In the genomic region with DNA sequence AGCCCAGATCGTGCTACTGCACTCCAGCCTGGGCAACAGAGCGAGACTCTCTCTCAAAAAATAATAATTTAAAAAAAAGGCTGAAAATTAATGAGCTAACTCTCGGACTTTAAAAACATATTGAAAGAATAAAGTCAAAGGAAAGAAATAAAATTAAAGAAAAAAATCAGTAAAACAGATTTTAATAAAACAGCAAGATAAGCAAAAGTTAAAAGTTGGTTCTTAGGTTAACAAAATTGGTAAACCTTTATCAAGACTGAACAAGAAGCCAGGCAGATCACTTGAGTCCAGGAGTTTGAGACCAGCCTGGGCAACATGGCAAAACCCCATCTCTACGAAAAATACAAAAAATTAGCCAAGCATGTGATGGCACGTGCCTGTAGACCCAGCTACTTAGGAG, we compare ENCODE assay signal across 1 cellular context.
A peak's percentile ranks its signal among the peaks of the same experiment; 100 is the strongest.
TF ChIP-seq lines count a peak whose summit lies in the region.

No MANE protein-coding gene starts in this region.

TF ChIP-seq in HepG2, 621 proteins besides CTCF, POLR2A, EP300 and RAD21 (continued from another document):
- TF ChIP-seq MAFK (conservative IDR thresholded peaks at IDR 0.05 in 1 of 2, IDR thresholded peaks at IDR 0.05 in 1 of 2; ENCODE audit: low read length in 2 of 2), result peak in 1 of 2 experiments; percentile 47; a peak in 2 of 4 replicates
- 0 out of 2 replicates have a peak, but pooled peaks have one; percentile 5 for TF ChIP-seq MAFF (IDR thresholded peaks at IDR 0.05; ENCODE audit: low read depth, low read length)
